ENCODE assay signal across 8 cellular contexts in genomic region chr17:45740553-45741330, GRCh38. TPM values are rescaled to one million over a fixed set of nuclear protein-coding genes. Genes with fewer than 3 reads are reported as not detected.
A peak's percentile ranks its signal among the peaks of the same experiment; 100 is the strongest.
DNase-seq lines count a peak whose midpoint lies in the region; ATAC-seq and TF ChIP-seq lines count a peak whose summit lies in the region.

No MANE protein-coding gene starts in this region.

- no peak for TF ChIP-seq EP300 in stomach (IDR thresholded peaks at IDR 0.05)
- TF ChIP-seq EP300 in suprapubic skin (IDR thresholded peaks at IDR 0.05) = no peak

- TF ChIP-seq CTCF in HFF-Myc (IDR thresholded peaks at IDR 0.05; ENCODE audit: low read depth, low read length, missing control alignments) = no peak
- no peak for TF ChIP-seq CTCF in colonic mucosa (IDR thresholded peaks at IDR 0.05)
- no peak for TF ChIP-seq CTCF in mucosa of descending colon (IDR thresholded peaks at IDR 0.05)
- no peak for TF ChIP-seq CTCF in stomach (IDR thresholded peaks at IDR 0.05)
- TF ChIP-seq CTCF in suprapubic skin (IDR thresholded peaks at IDR 0.05) = no peak

- no peak overlapping the region for H3K4me3 ChIP-seq in HFF-Myc (replicated peaks; ENCODE audit: low read depth, low read length)
- no peak overlapping the region for H3K4me3 ChIP-seq in colonic mucosa
- no peak overlapping the region for H3K4me3 ChIP-seq in mucosa of descending colon
- no peak overlapping the region for H3K4me3 ChIP-seq in stomach
- H3K4me3 ChIP-seq in suprapubic skin = no peak overlapping the region

- H3K27me3 ChIP-seq in colonic mucosa = peaks cover 3% of the 10 kb centered on the region
- peaks cover 7 to 56% (median 13%) of the 10 kb centered on the region in 3 donors for H3K27me3 ChIP-seq in stomach
- H3K27me3 ChIP-seq in suprapubic skin = peaks cover 21% of the 10 kb centered on the region

- TF ChIP-seq POLR2A in stomach (IDR thresholded peaks at IDR 0.05) = no peak
- no peak for TF ChIP-seq POLR2A in suprapubic skin (IDR thresholded peaks at IDR 0.05)

- H3K4me1 ChIP-seq in colonic mucosa (no peaks in the 10 kb centered on the region), mucosa of descending colon (ENCODE audit: low read depth) (no peaks in the 10 kb centered on the region), stomach (no peaks in the 10 kb centered on the region), suprapubic skin (no peaks in the 10 kb centered on the region)

- peak; percentile 75 for DNase-seq in D341Med (ENCODE audit: low spot score)
- DNase-seq in HFF-Myc (ENCODE audit: extremely low read depth, low read depth) = peak; percentile 14
- peak; percentile 47 for DNase-seq in OCI-M1 (lab: John Stamatoyannopoulos, UW)
- DNase-seq in colonic mucosa = peak; percentile 19
- peak in 1 of 3 donors; percentile 10 for DNase-seq in mucosa of descending colon
- no peak for DNase-seq in stomach
- DNase-seq in suprapubic skin (ENCODE audit: low spot score in 2 of 2) = no peak

- H3K9me3 ChIP-seq in colonic mucosa (no peaks in the 10 kb centered on the region), mucosa of descending colon (no peaks in the 10 kb centered on the region), stomach (no peaks in the 10 kb centered on the region), suprapubic skin (no peaks in the 10 kb centered on the region)

- intact Hi-C loops in colonic mucosa (cut with DNase I) = no loop called here
- intact Hi-C loops in mucosa of descending colon (cut with DNase I, micrococcal nuclease) = no loop called here
- intact Hi-C loops in stomach (cut with DNase I; ENCODE audit: low total_unique reads) = no loop called here

- H3K27ac ChIP-seq in colonic mucosa (no peak overlapping the region), stomach (no peak overlapping the region), suprapubic skin (no peak overlapping the region)

- H3K9ac ChIP-seq in colonic mucosa (ENCODE audit: low read depth in 2 of 2, low read length in 2 of 2) = no peak overlapping the region

- peak; percentile 69 for ATAC-seq in mucosa of descending colon
- ATAC-seq in HG03039 (IDR thresholded peaks at IDR 0.05; ENCODE audit: unreplicated experiment) = no peak

- H3K36me3 ChIP-seq in colonic mucosa (no peaks in the 10 kb centered on the region), mucosa of descending colon (ENCODE audit: low read depth) (no peaks in the 10 kb centered on the region), stomach (no peaks in the 10 kb centered on the region), suprapubic skin (no peaks in the 10 kb centered on the region)

- WGBS in stomach, 5 donors = 57 to 75% (median 61%) methylated on average over 5 of the region's 5 CpGs
- 51% methylated on average over 5 of the region's 5 CpGs for WGBS in suprapubic skin

RNA-seq across cellular contexts. Expression of gene CRHR1, which starts 43.4 kb away (rescaled TPM):
- total RNA-seq in colonic mucosa (not detected), mucosa of descending colon (not detected), stomach (not detected), suprapubic skin (under 1 TPM; 0.26 to 0.89 (median 0.76) TPM)
- not detected for polyA plus RNA-seq in stomach

Comparison
In these comparisons a context has a peak if more than half of its experiments do, and no peak if none do; other contexts are left out.
1. DNase-seq: peak in D341Med (single experiment), HFF-Myc (single experiment), OCI-M1 (single experiment) and colonic mucosa (single experiment); none in stomach (single experiment) and suprapubic skin (0 of 2).